17 cellular contexts compared by ENCODE assay signal in the genomic region with DNA sequence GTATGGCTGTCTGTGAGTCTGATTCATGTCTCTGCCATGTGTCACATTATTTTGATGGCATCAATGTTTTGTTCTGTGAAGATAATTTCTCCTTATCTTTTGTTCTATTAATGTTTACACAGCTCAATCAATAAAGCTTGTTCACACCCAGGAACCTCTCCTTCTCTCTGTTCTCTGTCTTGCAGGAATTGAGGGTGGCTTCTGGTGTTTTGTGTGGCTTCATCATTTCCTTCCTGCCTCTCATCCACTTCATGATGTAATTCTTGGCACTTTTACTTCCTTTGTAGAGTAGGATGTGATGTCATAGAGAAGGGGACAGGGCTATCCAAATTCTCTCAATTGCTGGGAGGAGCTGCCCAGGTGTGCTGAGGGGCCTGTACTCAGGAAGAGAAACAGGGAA. TPM values are rescaled to one million over a fixed set of nuclear protein-coding genes. Genes with fewer than 3 reads are reported as not detected.
A peak's percentile ranks its signal among the peaks of the same experiment; 100 is the strongest.
DNase-seq lines count a peak whose midpoint lies in the region; TF ChIP-seq lines count a peak whose summit lies in the region.
"Had no signal": no experiment of that assay in that cellular context is flagged by ENCODE, and none has a peak within 500 bp of the region (broad histone marks: within the 10 kb centered on the region; RNA-seq: fewer than 3 reads in every experiment).

No MANE protein-coding gene starts in this region.

- no peak overlapping the region for H4K91ac ChIP-seq in mesenchymal stem cell (ENCODE audit: low read length)

- H3K18ac ChIP-seq in mesenchymal stem cell (ENCODE audit: low read depth in 1 of 2, low read length in 2 of 2), result no peak overlapping the region

- DNase-seq in DMS153 (lab: John Stamatoyannopoulos, UW) (peak; percentile 21), DMS153 treated with DMSO at 0.1 percent for 48 hours (lab: John Stamatoyannopoulos, UW; ENCODE audit: unreplicated experiment) (no peak), HT1080 (ENCODE audit: low read depth) (peak; percentile 56), mesenchymal stem cell (no peak), occipital lobe (lab: John Stamatoyannopoulos, UW) (no peak), DMS 273 treated with DMSO at 0.1 percent for 48 hours (lab: John Stamatoyannopoulos, UW) (no peak), NCI-H2196 treated with DMSO at 0.1 percent for 48 hours (lab: John Stamatoyannopoulos, UW; ENCODE audit: unreplicated experiment) (no peak)
- DNase-seq: COR-L47, NCI-H2081 treated with DMSO at 0.1 percent for 48 hours, NCI-H446, NCI-H82 had no signal

- no peak overlapping the region for H4K8ac ChIP-seq in mesenchymal stem cell (ENCODE audit: low read length)

- H3K14ac ChIP-seq in mesenchymal stem cell (ENCODE audit: low read length in 2 of 2), result no peak overlapping the region

- no peak overlapping the region for H2AK5ac ChIP-seq in mesenchymal stem cell (ENCODE audit: low read length, severe bottlenecking)

- H3K27me3 ChIP-seq in OCI-LY3 (ENCODE audit: low read depth, low read length) (no peaks in the 10 kb centered on the region), mesenchymal stem cell (ENCODE audit: control insufficient read depth in 1 of 2, insufficient read depth in 1 of 2, low read length in 2 of 2) (no peaks in the 10 kb centered on the region)

- no peak overlapping the region for H2BK12ac ChIP-seq in mesenchymal stem cell (ENCODE audit: low read length in 2 of 2)

- H2BK15ac ChIP-seq in mesenchymal stem cell (ENCODE audit: low read depth, poor library complexity, severe bottlenecking), result peak overlapping the region; percentile 30

- H3K79me1 ChIP-seq in mesenchymal stem cell (replicated peaks; ENCODE audit: low read length, poor library complexity, severe bottlenecking), result peaks cover 1% of the 10 kb centered on the region

- no peaks in the 10 kb centered on the region for H3K9me3 ChIP-seq in OCI-LY3 (ENCODE audit: insufficient read depth, low read length)
- H3K9me3 ChIP-seq in mesenchymal stem cell (ENCODE audit: control insufficient read depth, low read length), result no peaks in the 10 kb centered on the region

- H2BK120ac ChIP-seq in mesenchymal stem cell (ENCODE audit: low read depth, low read length), result no peak overlapping the region

- H3K27ac ChIP-seq in OCI-LY3 (ENCODE audit: low read length) (no peak overlapping the region), mesenchymal stem cell (ENCODE audit: low read length, poor library complexity, severe bottlenecking) (no peak overlapping the region)
- H3K27ac ChIP-seq: 22Rv1, C4-2B had no signal

- TF ChIP-seq CTCF in OCI-LY3 (IDR thresholded peaks at IDR 0.05; ENCODE audit: low read depth, low read length), result no peak

- H3K4me2 ChIP-seq in OCI-LY3 (ENCODE audit: low read length) (no peak overlapping the region), mesenchymal stem cell (ENCODE audit: low read length, poor library complexity, severe bottlenecking) (no peak overlapping the region)
- H3K4me2 ChIP-seq: GM23338 had no signal

- H3K4me3 ChIP-seq in OCI-LY3 (ENCODE audit: low read length), result no peak overlapping the region
- no peak overlapping the region for H3K4me3 ChIP-seq in mesenchymal stem cell (ENCODE audit: insufficient read depth in 1 of 2, low read depth in 1 of 2, low read length in 2 of 2)
- H3K4me3 ChIP-seq: GM23338 had no signal

- H3K4me1 ChIP-seq in OCI-LY3 (ENCODE audit: low read length) (no peaks in the 10 kb centered on the region), mesenchymal stem cell (ENCODE audit: control insufficient read depth, insufficient read depth, low read depth, low read length) (no peaks in the 10 kb centered on the region)

- no peak overlapping the region for H3K23ac ChIP-seq in mesenchymal stem cell (ENCODE audit: low read length in 2 of 2)

- no peaks in the 10 kb centered on the region for H3K36me3 ChIP-seq in OCI-LY3 (replicated peaks; ENCODE audit: low read depth, low read length)
- no peaks in the 10 kb centered on the region for H3K36me3 ChIP-seq in mesenchymal stem cell (ENCODE audit: control insufficient read depth in 1 of 2, insufficient read depth in 2 of 2, low read depth in 1 of 2, low read length in 2 of 2)

- H3K9ac ChIP-seq in OCI-LY3 (ENCODE audit: low read length) (no peak overlapping the region), mesenchymal stem cell (ENCODE audit: low read length) (no peak overlapping the region)

- H3K4ac ChIP-seq in mesenchymal stem cell (ENCODE audit: low read depth in 1 of 2, low read length in 2 of 2), result no peak overlapping the region

- no peaks in the 10 kb centered on the region for H4K20me1 ChIP-seq in OCI-LY3 (ENCODE audit: insufficient read depth, low read length)

- 0 out of 2 replicates have a peak overlapping the region, but pooled peaks have one; percentile 15 for H2AFZ ChIP-seq in OCI-LY3 (ENCODE audit: low read depth, low read length)
- H2AFZ ChIP-seq in mesenchymal stem cell (ENCODE audit: low read depth, low read length), result no peak overlapping the region
- H2AFZ ChIP-seq: GM23338 had no signal

- H3K79me2 ChIP-seq in OCI-LY3 (ENCODE audit: low read length), result no peaks in the 10 kb centered on the region

- no peak overlapping the region for H2BK5ac ChIP-seq in mesenchymal stem cell (ENCODE audit: low read depth, low read length, poor library complexity, severe bottlenecking)

RNA-seq across cellular contexts. Expression of a gene that starts 27.2 kb away (rescaled TPM):
- 0.13 TPM in 1 of 2 replicates, not detected in the other for total RNA-seq in HT1080 (2014; rRNA removed; shearing (Covaris generic))
- polyA plus RNA-seq in HT1080 (2015; cell fraction: cytosol; rRNA removed), result 0.09 and 0.24 TPM in 2 replicates
- polyA plus RNA-seq in HT1080 (2015; cell fraction: nucleus; rRNA removed), result 0.15 and 0.73 TPM in 2 replicates
- 0.68 TPM for polyA plus RNA-seq in mesenchymal stem cell (2013, experiment 1 of 2)
- 0.63 TPM for polyA plus RNA-seq in mesenchymal stem cell (2013, experiment 2 of 2)
- total RNA-seq in occipital lobe, result 94.5 TPM
- total RNA-seq: HepG2, RPMI7951 had no signal
- polyA plus RNA-seq: HepG2 had no signal

Comparison
In these comparisons a context has a peak if more than half of its experiments do, and no peak if none do; other contexts are left out.
1. DNase-seq: peak in DMS153 (single experiment) and HT1080 (single experiment); none in DMS153 treated with DMSO at 0.1 percent for 48 hours (single experiment), mesenchymal stem cell (single experiment), occipital lobe (single experiment), DMS 273 treated with DMSO at 0.1 percent for 48 hours (single experiment) and NCI-H2196 treated with DMSO at 0.1 percent for 48 hours (single experiment).
2. RNA of a gene that starts 27.2 kb away (total RNA-seq): 94.5 TPM in occipital lobe (single experiment); 0.13 TPM in HT1080; every median in the first group is over 10 times any median in the second.